Comparison of ENCODE assay signal across 23 cellular contexts in genomic region chr3:43966126-43966525, GRCh38.
DNase-seq lines count a peak whose midpoint lies in the region; ATAC-seq, FAIRE-seq and TF ChIP-seq lines count a peak whose summit lies in the region.
"Had no signal": no experiment of that assay in that cellular context is flagged by ENCODE, and none has a peak within 500 bp of the region (broad histone marks: within the 10 kb centered on the region; RNA-seq: fewer than 3 reads in every experiment).

No MANE protein-coding gene starts in this region.

- no peaks in the 10 kb centered on the region for H3K79me2 ChIP-seq in GM12878 (ENCODE audit: control insufficient read depth, insufficient read depth, low read length)
- H3K79me2 ChIP-seq in SK-N-SH (ENCODE audit: insufficient read depth): no peaks in the 10 kb centered on the region

- H3K4me3 ChIP-seq in GM12865 (ENCODE audit: low read depth, low read length) (no peak overlapping the region), GM12878 (peak overlapping the region; percentile 30; the same call in 1 of the 2 replicates), SK-N-SH (ENCODE audit: low read depth in 2 of 2, low read length in 1 of 2) (no peak overlapping the region)
- H3K4me3 ChIP-seq: GM23248, PC-9 had no signal

- POLR2A ChIA-PET in GM12878 (lab: Charles Lee): interaction anchor here (0.6 kb wide), 2 partner anchors 35 to 131 kb away, joined by 3 read pairs; no protein-coding TSS in a partner anchor
- POLR2A ChIA-PET in SK-N-SH (lab: Yijun Ruan, JAX): no interaction called here

- H2AFZ ChIP-seq in GM12878 (ENCODE audit: control insufficient read depth, low read depth, low read length) (no peak overlapping the region), SK-N-SH (ENCODE audit: low read depth) (no peak overlapping the region)
- H2AFZ ChIP-seq: GM23248, PC-9 had no signal

- peak; percentile 91 for FAIRE-seq in GM12878 (lab: Jason Lieb, UNC)

- CTCF ChIA-PET in GM12878 (lab: Yijun Ruan, JAX) (no interaction called here), SK-N-SH (lab: Yijun Ruan, JAX) (no interaction called here)

- no peak for TF ChIP-seq CTCF in GM12865 (IDR thresholded peaks at IDR 0.05; ENCODE audit: insufficient read depth, low read depth, low read length, missing control alignments)
- no peak for TF ChIP-seq CTCF in GM12878 (IDR thresholded peaks at IDR 0.05 in 2 of 3, conservative IDR thresholded peaks at IDR 0.05 in 1 of 3; ENCODE audit: control insufficient read depth in 2 of 3, extremely low read depth in 1 of 3, insufficient read depth in 1 of 3, low read depth in 3 of 3, low read length in 3 of 3)
- no peak for TF ChIP-seq CTCF in SK-N-SH (IDR thresholded peaks at IDR 0.05)

- TF ChIP-seq EP300 in GM12878 (IDR thresholded peaks at IDR 0.05; ENCODE audit: borderline replicate concordance in 1 of 2, control insufficient read depth in 1 of 2, low read depth in 2 of 2, low read length in 2 of 2) (no peak), SK-N-SH (IDR thresholded peaks at IDR 0.05; ENCODE audit: borderline replicate concordance in 1 of 2, low read depth in 1 of 2, low read length in 1 of 2) (no peak)

- in situ Hi-C loops in GM12878 (cut with MboI): no loop called here

- no peaks in the 10 kb centered on the region; the same call in 1 of the 2 replicates for H4K20me1 ChIP-seq in GM12878 (ENCODE audit: control insufficient read depth, insufficient read depth)
- no peaks in the 10 kb centered on the region for H4K20me1 ChIP-seq in SK-N-SH (ENCODE audit: insufficient read depth)

- no peak overlapping the region for H3K9ac ChIP-seq in GM12878 (ENCODE audit: control insufficient read depth, insufficient read depth, low read length)
- no peak overlapping the region for H3K9ac ChIP-seq in SK-N-SH
- H3K9ac ChIP-seq: GM23248, KMS-11 had no signal

- H3K9me2 ChIP-seq in SK-N-SH: no peaks in the 10 kb centered on the region

- H3K36me3 ChIP-seq in GM12878 (ENCODE audit: control insufficient read depth in 2 of 2, insufficient read depth in 2 of 2, low read length in 1 of 2) (no peaks in the 10 kb centered on the region), SK-N-SH (replicated peaks in 1 of 2; ENCODE audit: control insufficient read depth in 1 of 2, insufficient read depth in 2 of 2, low read length in 1 of 2) (no peaks in the 10 kb centered on the region)

- H3K27me3 ChIP-seq in GM12878 (replicated peaks in 1 of 2; ENCODE audit: control insufficient read depth in 2 of 2, insufficient read depth in 2 of 2, low read length in 1 of 2) (peaks cover 3 to 5% of the 10 kb centered on the region in 2 experiments; a peak in 2 of 4 replicates), SK-N-SH (ENCODE audit: insufficient read depth) (no peaks in the 10 kb centered on the region; the same call in 1 of the 2 replicates)

- peaks cover 21% of the 10 kb centered on the region for H3K4me1 ChIP-seq in GM12878 (ENCODE audit: control insufficient read depth, insufficient read depth, low read length)
- peaks cover 0 to 10% of the 10 kb centered on the region in 2 experiments; a peak in 1 of 4 replicates for H3K4me1 ChIP-seq in SK-N-SH (ENCODE audit: control insufficient read depth in 1 of 2, insufficient read depth in 2 of 2, low read depth in 1 of 2, low read length in 1 of 2)

- H3F3A ChIP-seq in SK-N-SH (replicated peaks; ENCODE audit: insufficient read depth): no peaks in the 10 kb centered on the region

- no peak for TF ChIP-seq RAD21 in GM12878 (IDR thresholded peaks at IDR 0.05; ENCODE audit: insufficient read depth, low read depth, low read length)
- no peak for TF ChIP-seq RAD21 in SK-N-SH (IDR thresholded peaks at IDR 0.05; ENCODE audit: low read length)

- BruUV-seq in GM12878 (replicated peaks; lab: Mats Ljungman, UMichigan): no TSS peak

- H3K27ac ChIP-seq in GM12878 (ENCODE audit: control insufficient read depth, insufficient read depth) (no peak overlapping the region), SK-N-SH (ENCODE audit: low read depth in 2 of 2, low read length in 1 of 2) (no peak overlapping the region)
- H3K27ac ChIP-seq: GM23248, KMS-11, PC-9, RWPE1 had no signal

- ATAC-seq in GM18858 (IDR thresholded peaks at IDR 0.05; ENCODE audit: unreplicated experiment) (peak; percentile 62), HG03565 (IDR thresholded peaks at IDR 0.05; ENCODE audit: unreplicated experiment) (peak; percentile 49), GM12878 (peak; percentile 78), GM21529 (IDR thresholded peaks at IDR 0.05; ENCODE audit: unreplicated experiment) (no peak)

- WGBS in GM12878 (ENCODE audit: insufficient coverage, insufficient replicate concordance, low lambda C conversion rate, missing lambda C conversion rate): 15% methylated on average over 6 of the region's 6 CpGs
- WGBS in SK-N-SH (ENCODE audit: low lambda C conversion rate): 79% methylated on average over 6 of the region's 6 CpGs

- H3K4me2 ChIP-seq in GM12878 (ENCODE audit: control insufficient read depth, insufficient read depth) (peak overlapping the region; percentile 67), SK-N-SH (no peak overlapping the region)
- H3K4me2 ChIP-seq: KMS-11, PC-9 had no signal

- intact Hi-C loops in GM12878 (cut with micrococcal nuclease; ENCODE audit: unreplicated experiment): no loop called here

- H3K9me3 ChIP-seq in GM12878 (replicated peaks; ENCODE audit: control insufficient read depth, insufficient read depth, low read length) (no peaks in the 10 kb centered on the region; the same call in 2 of the 3 replicates), SK-N-SH (no peaks in the 10 kb centered on the region)

- DNase-seq in GM12865 (ENCODE audit: low read depth): peak; percentile 59
- DNase-seq in GM12878 (ENCODE audit: low read depth, low spot score): no peak
- no peak for DNase-seq in SK-N-SH
- no peak for DNase-seq in NCI-H187 treated with DMSO at 0.1 percent for 48 hours (lab: John Stamatoyannopoulos, UW)
- no peak for DNase-seq in NCI-H2081 treated with DMSO at 0.1 percent for 48 hours (lab: John Stamatoyannopoulos, UW)
- DNase-seq: ACHN; C1 segment of cervical spinal cord; CD8-positive, alpha-beta memory T cell; DMS79; GM23248; HCEC 1CT; NCI-H1092 treated with DMSO at 0.1 percent for 48 hours; NCI-H146; NCI-H2081; NCI-H748 treated with DMSO at 0.1 percent for 48 hours; PC-9; SIG-M5; T-helper 9 cell had no signal

- RAD21 ChIA-PET in GM12878 (lab: Charles Lee; ENCODE audit: unreplicated experiment): interaction anchor here (0.8 kb wide), 1 partner anchor 148 kb away, joined by 3 read pairs; no protein-coding TSS in a partner anchor

- TF ChIP-seq POLR2A in GM12878 (IDR thresholded peaks at IDR 0.05; ENCODE audit: low read depth, low read length): no peak

- SMC1A ChIA-PET in GM12878 (lab: Charles Lee; ENCODE audit: uncharacterized antibody, unreplicated experiment): no interaction called here

TF ChIP-seq in GM12878, 131 proteins besides CTCF, POLR2A, EP300 and RAD21 (continues in another document):
- TF ChIP-seq JUNB (IDR thresholded peaks at IDR 0.05) (peak; percentile 68), POLR2AphosphoS5 (IDR thresholded peaks at IDR 0.05; ENCODE audit: low read length) (no peak), RUNX3 (IDR thresholded peaks at IDR 0.05; ENCODE audit: low read length) (peak; percentile 91), SKIL (IDR thresholded peaks at IDR 0.05; ENCODE audit: low read depth, poor library complexity, severe bottlenecking) (no peak)

TF ChIP-seq in SK-N-SH, 30 proteins besides CTCF, POLR2A, EP300 and RAD21:
- TF ChIP-seq EZH2phosphoT487 (IDR thresholded peaks at IDR 0.05; ENCODE audit: borderline replicate concordance, low read depth) (no peak), POLR2AphosphoS5 (IDR thresholded peaks at IDR 0.05; ENCODE audit: low read depth, low read length) (no peak), GATA2 (CRISPR knock-in tag; IDR thresholded peaks at IDR 0.05) (no peak), RFX5 (IDR thresholded peaks at IDR 0.05; ENCODE audit: low read length) (no peak), CHD2 (IDR thresholded peaks at IDR 0.05; ENCODE audit: low read length, partially characterized antibody) (no peak), FOXM1 (IDR thresholded peaks at IDR 0.05; ENCODE audit: low read depth) (no peak), ELF1 (IDR thresholded peaks at IDR 0.05) (no peak), IRF3 (IDR thresholded peaks at IDR 0.05; ENCODE audit: low read depth, low read length) (no peak), TAF1 (IDR thresholded peaks at IDR 0.05; ENCODE audit: borderline replicate concordance, low read depth, low read length) (no peak), NRF1 (IDR thresholded peaks at IDR 0.05; ENCODE audit: low read depth, low read length) (no peak), RCOR1 (IDR thresholded peaks at IDR 0.05; ENCODE audit: low read length) (no peak), MAX (IDR thresholded peaks at IDR 0.05; ENCODE audit: low read depth) (no peak)
